In genomic region chr5:56585973-56586740, GRCh38 we compare ENCODE assay signal across 10 cellular contexts.
DNase-seq lines count a peak whose midpoint lies in the region; ATAC-seq and TF ChIP-seq lines count a peak whose summit lies in the region.
"Had no signal": no experiment of that assay in that cellular context is flagged by ENCODE, and none has a peak within 500 bp of the region (broad histone marks: within the 10 kb centered on the region; RNA-seq: fewer than 3 reads in every experiment).

No MANE protein-coding gene starts in this region.

- no peaks in the 10 kb centered on the region for H3K9me2 ChIP-seq in PC-3 (replicated peaks; ENCODE audit: low read length)

- CTCF ChIA-PET in PC-3 (lab: Charles Lee), result no interaction called here

- no peak for ATAC-seq in PC-3
- ATAC-seq: HCT116 had no signal

- H3K79me2 ChIP-seq in PC-3 (ENCODE audit: low read length) (no peaks in the 10 kb centered on the region), osteoblast (ENCODE audit: insufficient read depth, low read length) (no peaks in the 10 kb centered on the region)

- POLR2A ChIA-PET in PC-3 (lab: Charles Lee; ENCODE audit: unreplicated experiment), result no interaction called here

- intact Hi-C loops in PC-3 (cut with micrococcal nuclease), result no loop called here

- H2AFZ ChIP-seq in PC-3 (ENCODE audit: low read length) (peak overlapping the region; percentile 38; the same call in 1 of the 2 replicates), osteoblast (ENCODE audit: low read length) (no peak overlapping the region)

- H3K9me3 ChIP-seq in PC-3 (ENCODE audit: low read length) (no peaks in the 10 kb centered on the region), osteoblast (ENCODE audit: low read depth, low read length) (no peaks in the 10 kb centered on the region), WERI-Rb-1 (ENCODE audit: severe bottlenecking) (peaks cover 4% of the 10 kb centered on the region)

- H3K27ac ChIP-seq in PC-3 (ENCODE audit: low read length), result no peak overlapping the region
- no peak overlapping the region for H3K27ac ChIP-seq in osteoblast (ENCODE audit: low read depth, low read length)
- H3K27ac ChIP-seq in WERI-Rb-1, result no peak overlapping the region

- H3K36me3 ChIP-seq in PC-3 (ENCODE audit: low read depth, low read length) (no peaks in the 10 kb centered on the region), osteoblast (ENCODE audit: insufficient read depth, low read length) (no peaks in the 10 kb centered on the region), WERI-Rb-1 (no peaks in the 10 kb centered on the region)

- H3K27me3 ChIP-seq in PC-3 (ENCODE audit: low read length) (no peaks in the 10 kb centered on the region), osteoblast (ENCODE audit: insufficient read depth, low read length) (peaks cover 5% of the 10 kb centered on the region), WERI-Rb-1 (ENCODE audit: insufficient read depth, low read depth, severe bottlenecking) (no peaks in the 10 kb centered on the region)

- H3K4me3 ChIP-seq in PC-3 (ENCODE audit: low read length) (no peak overlapping the region), osteoblast (ENCODE audit: insufficient read depth, low read length) (no peak overlapping the region), WERI-Rb-1 (ENCODE audit: low read depth, low read length) (no peak overlapping the region)

- no peak overlapping the region for H3K9ac ChIP-seq in PC-3 (ENCODE audit: low read length)

- H3K4me1 ChIP-seq in PC-3 (ENCODE audit: insufficient read depth, low read length) (no peaks in the 10 kb centered on the region), osteoblast (ENCODE audit: insufficient read depth, low read length) (no peaks in the 10 kb centered on the region)

- H3F3A ChIP-seq in PC-3 (ENCODE audit: low read length, unreplicated experiment), result no peaks in the 10 kb centered on the region

- peak; percentile 4 for DNase-seq in COR-L47 (lab: John Stamatoyannopoulos, UW)
- DNase-seq in PC-3, result no peak
- peak; percentile 7 for DNase-seq in fibroblast of gingiva (ENCODE audit: low read depth)
- DNase-seq in osteoblast (ENCODE audit: insufficient read length, low spot score, missing footprints), result peak; percentile 68
- no peak for DNase-seq in WERI-Rb-1
- DNase-seq in amniotic stem cell (lab: John Stamatoyannopoulos, UW), result no peak
- no peak for DNase-seq in Kasumi-1 (lab: John Stamatoyannopoulos, UW)
- no peak for DNase-seq in DMS53 treated with DMSO at 0.1 percent for 48 hours (lab: John Stamatoyannopoulos, UW; ENCODE audit: unreplicated experiment)
- DNase-seq: kidney glomerular epithelial cell had no signal

- H4K20me1 ChIP-seq in PC-3 (ENCODE audit: low read length) (no peaks in the 10 kb centered on the region), osteoblast (ENCODE audit: insufficient read depth, low read length) (no peaks in the 10 kb centered on the region)

- no peak for TF ChIP-seq CTCF in PC-3 (conservative IDR thresholded peaks at IDR 0.05; ENCODE audit: low read depth, low read length)
- TF ChIP-seq CTCF in osteoblast (IDR thresholded peaks at IDR 0.05; ENCODE audit: extremely low read depth, low read depth, low read length), result no peak
- TF ChIP-seq CTCF in WERI-Rb-1 (IDR thresholded peaks at IDR 0.05; ENCODE audit: low read depth, low read length), result no peak

- BruUV-seq in PC-3 (replicated peaks; lab: Mats Ljungman, UMichigan), result no TSS peak

- peak overlapping the region; percentile 28; the same call in 1 of the 2 replicates for H3K4me2 ChIP-seq in PC-3 (ENCODE audit: low read length)
- H3K4me2 ChIP-seq in osteoblast (ENCODE audit: insufficient read depth, low read length), result no peak overlapping the region

Comparison
In these comparisons a context has a peak if more than half of its experiments do, and no peak if none do; other contexts are left out.
1. DNase-seq: peak in COR-L47 (single experiment), fibroblast of gingiva (single experiment) and osteoblast (single experiment); none in PC-3 (single experiment), WERI-Rb-1 (single experiment), amniotic stem cell (single experiment), Kasumi-1 (0 of 2) and DMS53 treated with DMSO at 0.1 percent for 48 hours (single experiment).